17 cellular contexts compared by ENCODE assay signal in genomic region chr1:8043621-8044020, GRCh38. TPM values are rescaled to one million over a fixed set of nuclear protein-coding genes. Genes with fewer than 3 reads are reported as not detected.
A peak's percentile ranks its signal among the peaks of the same experiment; 100 is the strongest.
DNase-seq lines count a peak whose midpoint lies in the region; ATAC-seq, FAIRE-seq and TF ChIP-seq lines count a peak whose summit lies in the region.
"Had no signal": no experiment of that assay in that cellular context is flagged by ENCODE, and none has a peak within 500 bp of the region (broad histone marks: within the 10 kb centered on the region; RNA-seq: fewer than 3 reads in every experiment).

No MANE protein-coding gene starts in this region.

- H2AFZ ChIP-seq in HepG2 (ENCODE audit: low read length), result no peak overlapping the region
- no peak overlapping the region for H2AFZ ChIP-seq in GM12878 (ENCODE audit: control insufficient read depth, low read depth, low read length)
- H2AFZ ChIP-seq: GM23248 had no signal

- BruUV-seq in HepG2 (replicated peaks; lab: Mats Ljungman, UMichigan), result no TSS peak
- BruUV-seq in GM12878 (replicated peaks; lab: Mats Ljungman, UMichigan), result no TSS peak

- H3K36me3 ChIP-seq in HepG2 (replicated peaks in 1 of 2; ENCODE audit: control insufficient read depth in 1 of 2, insufficient read depth in 2 of 2, low read length in 2 of 2) (no peaks in the 10 kb centered on the region), right lobe of liver (no peaks in the 10 kb centered on the region), GM12878 (ENCODE audit: control insufficient read depth in 2 of 2, insufficient read depth in 2 of 2, low read length in 1 of 2) (no peaks in the 10 kb centered on the region), muscle layer of colon (ENCODE audit: insufficient read depth, low read length) (no peaks in the 10 kb centered on the region), right atrium auricular region (no peaks in the 10 kb centered on the region)
- H3K36me3 ChIP-seq: BLaER1 had no signal

- TF ChIP-seq POLR2A in HepG2 (IDR thresholded peaks at IDR 0.05; ENCODE audit: insufficient read depth in 1 of 2, low read depth in 2 of 2, low read length in 2 of 2) (no peak), right lobe of liver (IDR thresholded peaks at IDR 0.05) (no peak), GM12878 (IDR thresholded peaks at IDR 0.05; ENCODE audit: low read depth, low read length) (no peak)

- POLR2A ChIA-PET in HepG2 (lab: Yijun Ruan, JAX), result no interaction called here
- POLR2A ChIA-PET in GM12878 (lab: Charles Lee), result no interaction called here

- no peaks in the 10 kb centered on the region for H3K27me3 ChIP-seq in HepG2 (ENCODE audit: control insufficient read depth in 1 of 2, insufficient read depth in 2 of 2, low read length in 2 of 2)
- no peaks in the 10 kb centered on the region for H3K27me3 ChIP-seq in right lobe of liver
- H3K27me3 ChIP-seq in GM12878 (replicated peaks in 1 of 2; ENCODE audit: control insufficient read depth in 2 of 2, insufficient read depth in 2 of 2, low read length in 1 of 2), result no peaks in the 10 kb centered on the region
- H3K27me3 ChIP-seq in muscle layer of colon (ENCODE audit: control insufficient read depth in 1 of 2, insufficient read depth in 2 of 2, low read length in 2 of 2), result no peaks in the 10 kb centered on the region
- H3K27me3 ChIP-seq in right atrium auricular region, result no peaks in the 10 kb centered on the region
- H3K27me3 ChIP-seq: BLaER1 had no signal

- ATAC-seq in HepG2 (no peak), right lobe of liver (no peak), GM12878 (no peak), GM18502 (IDR thresholded peaks at IDR 0.05; ENCODE audit: poor library complexity, unreplicated experiment) (no peak)

- 0 out of 2 replicates have a peak, but pooled peaks cover 4% of the 10 kb centered on the region for H3K9me3 ChIP-seq in HepG2 (ENCODE audit: low read length)
- no peaks in the 10 kb centered on the region for H3K9me3 ChIP-seq in right lobe of liver
- H3K9me3 ChIP-seq in GM12878 (replicated peaks; ENCODE audit: control insufficient read depth, insufficient read depth, low read length), result no peaks in the 10 kb centered on the region; the same call in 2 of the 3 replicates
- peaks cover 2% of the 10 kb centered on the region for H3K9me3 ChIP-seq in muscle layer of colon (ENCODE audit: low read length)
- peaks cover 0 to 8% of the 10 kb centered on the region in 2 donors for H3K9me3 ChIP-seq in right atrium auricular region

- H4K20me1 ChIP-seq in HepG2 (ENCODE audit: insufficient read depth, low read length) (no peaks in the 10 kb centered on the region), GM12878 (ENCODE audit: control insufficient read depth, insufficient read depth) (no peaks in the 10 kb centered on the region)
- H4K20me1 ChIP-seq: BLaER1 had no signal

- no peak for TF ChIP-seq RAD21 in HepG2 (CRISPR knock-in tag; IDR thresholded peaks at IDR 0.05)
- no peak for TF ChIP-seq RAD21 in GM12878 (IDR thresholded peaks at IDR 0.05; ENCODE audit: insufficient read depth, low read depth, low read length)

- no peak for FAIRE-seq in HepG2 (lab: Jason Lieb, UNC)
- no peak for FAIRE-seq in GM12878 (lab: Jason Lieb, UNC)
- FAIRE-seq: GM18507 had no signal

- in situ Hi-C loops in HepG2 (cut with HindIII; ENCODE audit: extremely low pct_ligation_motif_present, low pct_unique_long_range_greater_than_20kb) (loop anchor here (25.0 kb wide), 1 partner anchor 94 kb away; no protein-coding TSS in a partner anchor), GM12878 (cut with MboI) (no loop called here)

- H3K4me1 ChIP-seq in HepG2 (ENCODE audit: insufficient read depth, low read length) (peaks cover 47% of the 10 kb centered on the region), right lobe of liver (peaks cover 0 to 8% (median 0%) of the 10 kb centered on the region in 4 donors), GM12878 (ENCODE audit: control insufficient read depth, insufficient read depth, low read length) (no peaks in the 10 kb centered on the region), muscle layer of colon (ENCODE audit: insufficient read depth, low read length) (no peaks in the 10 kb centered on the region), right atrium auricular region (peaks cover 0 to 5% of the 10 kb centered on the region in 2 donors)
- H3K4me1 ChIP-seq: BLaER1 had no signal

- CTCF ChIA-PET in HepG2 (lab: Yijun Ruan, JAX; ENCODE audit: low intra/inter-chr PET ratio, low total read pairs) (no interaction called here), GM12878 (lab: Yijun Ruan, JAX) (interaction anchor here (1.1 kb wide), 1 partner anchor 11 kb away, joined by 3 read pairs; no protein-coding TSS in a partner anchor)

- RAD21 ChIA-PET in GM12878 (lab: Charles Lee; ENCODE audit: unreplicated experiment), result no interaction called here

- H3K4me3 ChIP-seq in HepG2 (replicated peaks in 1 of 3; ENCODE audit: insufficient read depth in 1 of 3, low read depth in 2 of 3, low read length in 3 of 3), result no peak overlapping the region
- H3K4me3 ChIP-seq in right lobe of liver, result no peak overlapping the region
- H3K4me3 ChIP-seq in GM12878, result no peak overlapping the region
- H3K4me3 ChIP-seq in muscle layer of colon (ENCODE audit: low read depth in 1 of 2, low read length in 2 of 2), result no peak overlapping the region
- H3K4me3 ChIP-seq in right atrium auricular region, result no peak overlapping the region
- H3K4me3 ChIP-seq: BLaER1, GM23248 had no signal

- H3K27ac ChIP-seq in HepG2 (ENCODE audit: extremely low read length, insufficient read depth, low read length) (no peak overlapping the region), right lobe of liver (no peak overlapping the region), GM12878 (ENCODE audit: control insufficient read depth, insufficient read depth) (no peak overlapping the region), muscle layer of colon (ENCODE audit: low read depth, low read length) (peak overlapping the region; percentile 37), right atrium auricular region (no peak overlapping the region)
- H3K27ac ChIP-seq: 22Rv1, BLaER1, GM23248 had no signal

- H3K4me2 ChIP-seq in HepG2 (ENCODE audit: low read depth, low read length) (no peak overlapping the region), GM12878 (ENCODE audit: control insufficient read depth, insufficient read depth) (no peak overlapping the region)
- H3K4me2 ChIP-seq: BLaER1 had no signal

- H3K79me2 ChIP-seq in HepG2 (ENCODE audit: insufficient read depth, low read length), result no peaks in the 10 kb centered on the region
- no peaks in the 10 kb centered on the region for H3K79me2 ChIP-seq in GM12878 (ENCODE audit: control insufficient read depth, insufficient read depth, low read length)

- SMC1A ChIA-PET in GM12878 (lab: Charles Lee; ENCODE audit: uncharacterized antibody, unreplicated experiment), result no interaction called here

- intact Hi-C loops in HepG2 (cut with micrococcal nuclease; ENCODE audit: unreplicated experiment), result loop anchor here (10.0 kb wide), 1 partner anchor 51 kb away; no protein-coding TSS in a partner anchor
- intact Hi-C loops in right lobe of liver (cut with DNase I), result no loop called here
- intact Hi-C loops in GM12878 (cut with micrococcal nuclease; ENCODE audit: unreplicated experiment), result no loop called here

- H3K9ac ChIP-seq in HepG2 (ENCODE audit: insufficient read depth, low read depth, low read length) (no peak overlapping the region), GM12878 (ENCODE audit: control insufficient read depth, insufficient read depth, low read length) (no peak overlapping the region), muscle layer of colon (ENCODE audit: low read length) (no peak overlapping the region)
- H3K9ac ChIP-seq: BLaER1, GM23248 had no signal

- DNase-seq in HepG2 (ENCODE audit: low spot score) (no peak), right lobe of liver (no peak), GM12878 (ENCODE audit: low read depth, low spot score) (no peak), right atrium auricular region (ENCODE audit: low spot score) (no peak), HuH-7 (ENCODE audit: low spot score) (no peak), T1000 (lab: John Stamatoyannopoulos, UW) (no peak)
- DNase-seq: AML-193, DMS53, GF-D8, GM23248, H7, KBM-7 had no signal

- WGBS in HepG2 (ENCODE audit: low lambda C conversion rate), result 88% methylated on average over 2 of the region's 2 CpGs
- 49% methylated on average over 2 of the region's 2 CpGs for whole genome bisulfite sequencing in right lobe of liver (ENCODE audit: insufficient coverage, low coverage, low lambda C conversion rate, missing lambda C conversion rate)
- WGBS in GM12878 (ENCODE audit: insufficient coverage, insufficient replicate concordance, low lambda C conversion rate, missing lambda C conversion rate), result 20% methylated on average over 2 of the region's 2 CpGs

- TF ChIP-seq CTCF in HepG2 (CRISPR knock-in tag; IDR thresholded peaks at IDR 0.05) (no peak), right lobe of liver (IDR thresholded peaks at IDR 0.05) (no peak), GM12878 (IDR thresholded peaks at IDR 0.05 in 2 of 3, conservative IDR thresholded peaks at IDR 0.05 in 1 of 3; ENCODE audit: control insufficient read depth in 2 of 3, extremely low read depth in 1 of 3, insufficient read depth in 1 of 3, low read depth in 3 of 3, low read length in 3 of 3) (no peak), right atrium auricular region (IDR thresholded peaks at IDR 0.05) (no peak)

- TF ChIP-seq EP300 in HepG2 (IDR thresholded peaks at IDR 0.05; ENCODE audit: low read depth in 2 of 2, low read length in 2 of 2) (no peak), HepG2 (CRISPR knock-in tag; IDR thresholded peaks at IDR 0.05; ENCODE audit: borderline replicate concordance) (no peak), GM12878 (IDR thresholded peaks at IDR 0.05; ENCODE audit: borderline replicate concordance in 1 of 2, control insufficient read depth in 1 of 2, low read depth in 2 of 2, low read length in 2 of 2) (no peak)

RNA-seq across cellular contexts. Expression of gene ERRFI1, which starts 17.5 kb away (rescaled TPM):
- total RNA-seq in HepG2 (2016; rRNA removed; fragmentation: Illumina TruSeq; extraction: Trizol), result 84.4 and 99.5 TPM in 2 replicates
- 16.2 and 17.9 TPM in 2 replicates for total RNA-seq in HepG2 (2016; cell fraction: cytosol; rRNA removed; fragmentation: Illumina TruSeq; extraction: Trizol; ENCODE audit: low read depth)
- 83.4 and 92.6 TPM in 2 replicates for total RNA-seq in HepG2 (2016; cell fraction: insoluble cytoplasmic fraction; rRNA removed; fragmentation: Illumina TruSeq; extraction: Trizol)
- total RNA-seq in HepG2 (2016; cell fraction: membrane; rRNA removed; fragmentation: Illumina TruSeq; extraction: Trizol), result 72.5 and 74.8 TPM in 2 replicates
- 61.8 and 73.3 TPM in 2 replicates for total RNA-seq in HepG2 (2016; cell fraction: nucleus; rRNA removed; fragmentation: Illumina TruSeq; extraction: Trizol)
- 634 and 753 TPM in 2 replicates for polyA plus RNA-seq in HepG2 (2011; rRNA removed)
- 492 and 608 TPM in 2 replicates for polyA plus RNA-seq in HepG2 (2011; cell fraction: cytosol; rRNA removed)
- polyA plus RNA-seq in HepG2 (2011; cell fraction: nucleus; rRNA removed), result 300 and 467 TPM in 2 replicates
- polyA plus RNA-seq in HepG2 (2012), result 335 and 494 TPM in 2 replicates
- polyA plus RNA-seq in HepG2 (2016; cell fraction: cytosol; fragmentation: Illumina TruSeq; extraction: Trizol; ENCODE audit: low read depth), result 8.7 and 10.5 TPM in 2 replicates
- polyA plus RNA-seq in HepG2 (2016; cell fraction: insoluble cytoplasmic fraction; fragmentation: Illumina TruSeq; extraction: Trizol; ENCODE audit: low read depth), result 102 and 107 TPM in 2 replicates
- polyA plus RNA-seq in HepG2 (2016; cell fraction: membrane; fragmentation: Illumina TruSeq; extraction: Trizol; ENCODE audit: low read depth), result 41.9 and 45.1 TPM in 2 replicates
- polyA plus RNA-seq in HepG2 (2016; cell fraction: nucleus; fragmentation: Illumina TruSeq; extraction: Trizol; ENCODE audit: insufficient read depth, low read depth), result 110 and 117 TPM in 2 replicates
- 6.9 and 217 TPM in 2 replicates for polyA minus RNA-seq in HepG2 (2011; rRNA and poly(A)+ RNA removed; ENCODE audit: low replicate concordance)
- polyA minus RNA-seq in HepG2 (2011; cell fraction: cytosol; rRNA and poly(A)+ RNA removed), result 288 and 291 TPM in 2 replicates
- 228 and 458 TPM in 2 replicates for polyA minus RNA-seq in HepG2 (2011; cell fraction: nucleus; rRNA and poly(A)+ RNA removed)
- total RNA-seq in right lobe of liver, result 100 to 1,000 TPM; 109 to 539 (median 214) TPM
- total RNA-seq in GM12878 (2013; cell fraction: nucleolus; rRNA removed), result 0.71 and 0.98 TPM in 2 replicates
- total RNA-seq in GM12878 (2014; rRNA removed), result 3.8 and 4.4 TPM in 2 replicates
- total RNA-seq in GM12878 (2014; rRNA removed; fragmentation: Illumina TruSeq; extraction: Trizol), result 4.1 TPM in 2 replicates
- 4.6 and 6.5 TPM in 2 replicates for total RNA-seq in GM12878 (2021)
- polyA plus RNA-seq in GM12878 (2011; ENCODE audit: low read depth), result 2.0 TPM
- polyA plus RNA-seq in GM12878 (2011; rRNA removed), result 0.73 and 0.90 TPM in 2 replicates
- polyA plus RNA-seq in GM12878 (2011; cell fraction: cytosol; rRNA removed), result 0.49 and 0.53 TPM in 2 replicates
- polyA plus RNA-seq in GM12878 (2011; cell fraction: nucleus; rRNA removed), result 0.67 and 0.69 TPM in 2 replicates
- polyA plus RNA-seq in GM12878 (2012), result 2.3 and 2.4 TPM in 2 replicates
- polyA plus RNA-seq in GM12878 (2014; fragmentation: Illumina TruSeq; extraction: Trizol), result 5.9 and 6.9 TPM in 2 replicates
- polyA plus RNA-seq in GM12878 (2014; fragmentation: Nextera tagmentation; extraction: Ambion mirVana), result 1 to 10 TPM; 1.6 to 2.4 TPM
- 3.2 and 4.0 TPM in 2 replicates for polyA plus RNA-seq in GM12878 (2014; rRNA removed)
- 1 to 10 TPM; 2.0 to 2.3 TPM for polyA plus RNA-seq in GM12878 (2016; fragmentation: Nextera tagmentation; extraction: Ambion mirVana)
- polyA minus RNA-seq in GM12878 (2011; rRNA and poly(A)+ RNA removed), result 0.59 and 0.62 TPM in 2 replicates
- polyA minus RNA-seq in GM12878 (2011; cell fraction: cytosol; rRNA and poly(A)+ RNA removed), result 0.80 and 0.94 TPM in 2 replicates
- polyA minus RNA-seq in GM12878 (2011; cell fraction: nucleus; rRNA and poly(A)+ RNA removed), result 0.48 TPM in 2 replicates
- total RNA-seq in right atrium auricular region, result 10 to 100 TPM; 33.0 to 34.5 TPM

Comparison
In these comparisons a context has a peak if more than half of its experiments do, and no peak if none do; other contexts are left out.
1. Of the 75 proteins assayed by ChIP-seq in both HepG2 and GM12878: peak only in HepG2: none; only in GM12878: none; in both: ZBTB40; in neither: 74.